In genomic region chr4:54498661-54499111, GRCh38 we compare ENCODE assay signal across 13 cellular contexts.
DNase-seq lines count a peak whose midpoint lies in the region; FAIRE-seq and TF ChIP-seq lines count a peak whose summit lies in the region.
"Had no signal": no experiment of that assay in that cellular context is flagged by ENCODE, and none has a peak within 500 bp of the region (broad histone marks: within the 10 kb centered on the region; RNA-seq: fewer than 3 reads in every experiment).

No MANE protein-coding gene starts in this region.

- H3K79me2 ChIP-seq in H1 (ENCODE audit: control insufficient read depth in 1 of 2, insufficient read depth in 2 of 2, low read length in 2 of 2) (no peaks in the 10 kb centered on the region), neural cell (replicated peaks; ENCODE audit: insufficient read depth, low read length) (no peaks in the 10 kb centered on the region)

- peak; percentile 19 for FAIRE-seq in H1 (lab: Jason Lieb, UNC)

- no peaks in the 10 kb centered on the region for H3K23me2 ChIP-seq in H1 (ENCODE audit: low read depth, low read length)

- 71% methylated on average over 1 of the region's 1 CpG; no CpG with 5 or more reads in 1 of the 2 experiments for WGBS in H1 (ENCODE audit: extremely low coverage in 1 of 2, insufficient coverage in 1 of 2, insufficient read length in 1 of 2, insufficient replicate concordance in 2 of 2, low coverage in 1 of 2, low lambda C conversion rate in 2 of 2, missing lambda C conversion rate in 1 of 2), 2 experiments

- H3K4me3 ChIP-seq in NT2/D1 (ENCODE audit: insufficient read length, low read depth) (no peak overlapping the region), H1 (ENCODE audit: extremely low read depth in 1 of 4, insufficient read depth in 2 of 4, low read depth in 3 of 4, low read length in 4 of 4) (no peak overlapping the region), neural cell (ENCODE audit: low read length) (no peak overlapping the region)
- H3K4me3 ChIP-seq: stomach had no signal

- H2AFZ ChIP-seq in H1 (ENCODE audit: low read length) (no peak overlapping the region), neural cell (ENCODE audit: low read depth, low read length) (no peak overlapping the region)

- H2BK15ac ChIP-seq in H1 (ENCODE audit: low read length) = no peak overlapping the region

- no peak overlapping the region for H3K56ac ChIP-seq in H1 (replicated peaks; ENCODE audit: insufficient read length, low read depth, low read length)

- no peak overlapping the region for H3K23ac ChIP-seq in H1 (ENCODE audit: insufficient read length)

- TF ChIP-seq CTCF in H1 (IDR thresholded peaks at IDR 0.05; ENCODE audit: control extremely low read depth in 1 of 3, insufficient read depth in 1 of 3, low read depth in 1 of 3, low read length in 3 of 3) = no peak
- TF ChIP-seq CTCF in neural cell (IDR thresholded peaks at IDR 0.05; ENCODE audit: poor library complexity, severe bottlenecking) = no peak

- H3K36me3 ChIP-seq in NT2/D1 (ENCODE audit: insufficient read depth, insufficient read length, low read length) (no peaks in the 10 kb centered on the region), H1 (ENCODE audit: control insufficient read depth in 2 of 4, insufficient read depth in 4 of 4, low read length in 3 of 4) (no peaks in the 10 kb centered on the region), neural cell (ENCODE audit: insufficient read depth, low read length) (no peaks in the 10 kb centered on the region)
- H3K36me3 ChIP-seq: stomach had no signal

- H3K9me3 ChIP-seq in NT2/D1 (ENCODE audit: insufficient read depth, low read length) (no peaks in the 10 kb centered on the region), H1 (ENCODE audit: insufficient read depth in 2 of 2, low read depth in 1 of 2, low read length in 1 of 2) (no peaks in the 10 kb centered on the region), neural cell (ENCODE audit: low read length) (no peaks in the 10 kb centered on the region)
- H3K9me3 ChIP-seq: stomach had no signal

- TF ChIP-seq POLR2A in H1 (IDR thresholded peaks at IDR 0.05; ENCODE audit: control extremely low read depth in 1 of 2, low read depth in 2 of 2, low read length in 2 of 2) = no peak

- H3K4ac ChIP-seq in H1 (replicated peaks; ENCODE audit: insufficient read length, low read depth, low read length) = no peak overlapping the region

- POLR2A ChIA-PET in H1 (lab: Charles Lee; ENCODE audit: partially characterized antibody) = no interaction called here

- no peaks in the 10 kb centered on the region for H3K4me1 ChIP-seq in NT2/D1 (ENCODE audit: insufficient read depth, insufficient read length)
- peaks cover 0 to 3% (median 0%) of the 10 kb centered on the region in 4 experiments; a peak in 1 of 7 replicates for H3K4me1 ChIP-seq in H1 (replicated peaks in 1 of 4; ENCODE audit: control insufficient read depth in 3 of 4, insufficient read depth in 4 of 4, low read length in 3 of 4)
- H3K4me1 ChIP-seq: stomach had no signal

- no peak overlapping the region for H3K14ac ChIP-seq in H1 (ENCODE audit: insufficient read length)

- no peak for TF ChIP-seq EP300 in H1 (IDR thresholded peaks at IDR 0.05; ENCODE audit: borderline replicate concordance in 1 of 2, low read depth in 2 of 2, low read length in 2 of 2)
- TF ChIP-seq EP300 in neural cell (conservative IDR thresholded peaks at IDR 0.05; ENCODE audit: poor library complexity, severe bottlenecking) = peak; percentile 20

- CTCF ChIA-PET in H1 (lab: Charles Lee; ENCODE audit: partially characterized antibody) = interaction anchor here (0.6 kb wide), 1 partner anchor 73 kb away, joined by 3 read pairs; no protein-coding TSS in a partner anchor

- no peak overlapping the region for H4K91ac ChIP-seq in H1 (replicated peaks; ENCODE audit: insufficient read length, low read length)

- H3K9ac ChIP-seq in NT2/D1 (ENCODE audit: insufficient read length, low read depth) = no peak overlapping the region
- H3K9ac ChIP-seq in H1 (replicated peaks in 1 of 4; ENCODE audit: extremely low read depth in 1 of 4, low read depth in 3 of 4, low read length in 3 of 4) = no peak overlapping the region
- H3K9ac ChIP-seq in neural cell (ENCODE audit: low read length) = no peak overlapping the region

- no peaks in the 10 kb centered on the region for H3K79me1 ChIP-seq in H1 (ENCODE audit: low read depth, low read length)

- no peaks in the 10 kb centered on the region for H3K9me2 ChIP-seq in neural cell (ENCODE audit: insufficient read depth, low read length)

- H3F3A ChIP-seq in neural cell (ENCODE audit: insufficient read depth, low read length, poor library complexity, severe bottlenecking) = no peaks in the 10 kb centered on the region

- H3K4me2 ChIP-seq in H1 (ENCODE audit: insufficient read depth in 1 of 2, low read depth in 2 of 2, low read length in 2 of 2) (no peak overlapping the region), neural cell (ENCODE audit: low read length) (no peak overlapping the region)

- no peak overlapping the region for H2BK20ac ChIP-seq in H1 (ENCODE audit: low read length)

- H4K20me1 ChIP-seq in H1 (replicated peaks in 1 of 2; ENCODE audit: control insufficient read depth in 1 of 2, insufficient read depth in 2 of 2, low read length in 2 of 2) = no peaks in the 10 kb centered on the region
- H4K20me1 ChIP-seq in neural cell (ENCODE audit: insufficient read depth) = no peaks in the 10 kb centered on the region

- no peak for TF ChIP-seq RAD21 in H1 (IDR thresholded peaks at IDR 0.05 in 1 of 2, conservative IDR thresholded peaks at IDR 0.05 in 1 of 2; ENCODE audit: low read depth in 2 of 2, low read length in 2 of 2)
- TF ChIP-seq RAD21 in neural cell (conservative IDR thresholded peaks at IDR 0.05) = no peak

- H3K27me3 ChIP-seq in NT2/D1 (ENCODE audit: insufficient read depth, insufficient read length) = no peaks in the 10 kb centered on the region
- H3K27me3 ChIP-seq in H1 (replicated peaks in 1 of 4; ENCODE audit: control insufficient read depth in 3 of 4, extremely low read depth in 1 of 4, insufficient read depth in 3 of 4, low read length in 3 of 4) = no peaks in the 10 kb centered on the region; a peak in 1 of 7 replicates
- H3K27me3 ChIP-seq in neural cell (ENCODE audit: insufficient read depth, low read depth, low read length) = no peaks in the 10 kb centered on the region
- H3K27me3 ChIP-seq: stomach had no signal

- H4K5ac ChIP-seq in H1 (ENCODE audit: insufficient read length, low read depth, low read length) = no peak overlapping the region

- no peak overlapping the region; the same call in 1 of the 2 replicates for H2BK12ac ChIP-seq in H1 (ENCODE audit: low read depth, low read length)

- H2BK120ac ChIP-seq in H1 (replicated peaks; ENCODE audit: low read depth, low read length) = no peak overlapping the region

- H3K27ac ChIP-seq in H1 (ENCODE audit: low read depth, low read length) (no peak overlapping the region), neural cell (ENCODE audit: low read length) (no peak overlapping the region)
- H3K27ac ChIP-seq: stomach had no signal

- no peak overlapping the region for H4K8ac ChIP-seq in H1 (ENCODE audit: extremely low read depth, insufficient read depth, low read length)

- H2BK5ac ChIP-seq in H1 (ENCODE audit: low read depth, low read length) = no peak overlapping the region

- H2AK5ac ChIP-seq in H1 (ENCODE audit: low read depth, low read length) = no peak overlapping the region

- DNase-seq in ELF-1 (ENCODE audit: low read depth, low spot score) (peak; percentile 52), NT2/D1 (ENCODE audit: low read depth, low spot score) (peak; percentile 8), H1 (ENCODE audit: low read depth in 1 of 2, low spot score in 2 of 2) (no peak), GF-D8 (lab: John Stamatoyannopoulos, UW) (no peak), AML-193 (lab: John Stamatoyannopoulos, UW) (no peak), SK-N-DZ (ENCODE audit: low spot score) (no peak)
- no peak for DNase-seq in stimulated activated CD4-positive, alpha-beta T cell treated with anti-CD3 and anti-CD28 coated beads, Interleukin-2, amount 100 ng/mL, for 48 hours
- DNase-seq: activated CD8-positive, alpha-beta T cell treated with anti-CD3 and anti-CD28 coated beads for 36 hours; immature natural killer cell; Karpas-422; NCI-H524; stomach had no signal

- H3K18ac ChIP-seq in H1 (ENCODE audit: extremely low read depth, low read length) = no peak overlapping the region

TF ChIP-seq in H1, 55 proteins besides CTCF, POLR2A, EP300 and RAD21 (continues in another document):
- TF ChIP-seq SIN3A (conservative IDR thresholded peaks at IDR 0.05 in 1 of 2, IDR thresholded peaks at IDR 0.05 in 1 of 2; ENCODE audit: low read depth in 1 of 2, low read length in 2 of 2) (no peak), HDAC6 (IDR thresholded peaks at IDR 0.05; ENCODE audit: low read depth, low read length) (no peak), BACH1 (IDR thresholded peaks at IDR 0.05; ENCODE audit: low read length) (no peak), MAX (IDR thresholded peaks at IDR 0.05) (no peak), ASH2L (IDR thresholded peaks at IDR 0.05; ENCODE audit: low read length) (no peak), POLR2AphosphoS5 (IDR thresholded peaks at IDR 0.05; ENCODE audit: low read depth, low read length) (no peak), SIRT6 (IDR thresholded peaks at IDR 0.05; ENCODE audit: low read length) (no peak), CBX5 (IDR thresholded peaks at IDR 0.05; ENCODE audit: low read depth, low read length) (no peak), CREB1 (IDR thresholded peaks at IDR 0.05) (no peak), SIX5 (IDR thresholded peaks at IDR 0.05; ENCODE audit: low read depth, low read length) (no peak)

TF ChIP-seq in neural cell, 6 proteins besides CTCF, POLR2A, EP300 and RAD21 (continues in another document):
- TF ChIP-seq EZH2 (IDR thresholded peaks at IDR 0.05; ENCODE audit: borderline replicate concordance, insufficient read depth, low read length, poor library complexity, severe bottlenecking) = no peak

Comparison
In these comparisons a context has a peak if more than half of its experiments do, and no peak if none do; other contexts are left out.
1. DNase-seq: peak in ELF-1 (single experiment) and NT2/D1 (single experiment); none in H1 (0 of 2), GF-D8 (single experiment), AML-193 (0 of 2), stimulated activated CD4-positive, alpha-beta T cell treated with anti-CD3 and anti-CD28 coated beads, Interleukin-2, amount 100 ng/mL, for 48 hours (0 of 2) and SK-N-DZ (single experiment).